In the genomic region with DNA sequence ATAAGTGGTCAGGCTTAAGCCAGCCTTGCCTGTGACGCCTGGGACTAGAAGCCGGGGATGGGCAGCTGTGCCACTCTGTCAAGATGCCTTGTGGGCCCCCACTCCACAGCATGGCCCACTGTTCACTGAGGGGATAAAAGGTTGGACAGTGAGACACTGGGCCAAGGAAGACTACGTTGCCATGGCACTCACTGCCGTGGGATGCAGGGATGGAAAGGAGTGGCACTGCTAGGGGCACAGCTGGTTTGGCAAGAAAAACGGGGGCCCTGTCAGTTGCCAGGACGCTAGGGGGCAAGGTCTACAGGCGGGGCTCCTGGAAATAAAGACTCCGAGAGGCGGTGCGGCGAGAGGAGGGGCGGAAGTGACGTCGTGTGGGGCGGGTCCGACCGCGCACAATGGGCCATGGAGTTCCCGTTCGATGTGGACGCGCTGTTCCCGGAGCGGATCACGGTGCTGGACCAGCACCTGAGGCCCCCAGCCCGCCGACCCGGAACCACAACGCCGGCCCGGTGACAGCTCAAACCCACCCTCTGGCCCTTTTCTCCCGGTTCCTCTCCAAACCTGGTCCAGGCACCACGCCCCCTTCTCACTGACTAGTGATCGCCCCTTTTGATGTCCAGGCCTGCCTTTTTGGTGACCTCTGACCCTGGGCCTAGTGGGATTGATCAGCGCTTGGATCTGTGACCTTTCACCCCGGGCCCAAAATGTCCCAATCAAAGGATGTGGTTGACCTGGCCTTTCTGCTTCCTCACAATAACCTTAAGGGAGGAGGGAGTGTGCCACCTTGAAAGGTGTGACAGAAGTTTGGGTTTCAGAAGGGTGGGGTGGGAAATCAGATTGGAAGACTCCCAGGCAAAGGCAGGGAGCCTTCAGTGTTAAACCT, we compare ENCODE assay signal across 1 cellular context.
A peak's percentile ranks its signal among the peaks of the same experiment; 100 is the strongest.
TF ChIP-seq lines count a peak whose summit lies in the region.

A gene (plus strand): TSS at position 391 of the 883 bp plus-strand sequence.

TF ChIP-seq in K562, 482 proteins besides CTCF, POLR2A, EP300 and RAD21 (continued from another document and continues in another):
- TF ChIP-seq, protein P1, sequence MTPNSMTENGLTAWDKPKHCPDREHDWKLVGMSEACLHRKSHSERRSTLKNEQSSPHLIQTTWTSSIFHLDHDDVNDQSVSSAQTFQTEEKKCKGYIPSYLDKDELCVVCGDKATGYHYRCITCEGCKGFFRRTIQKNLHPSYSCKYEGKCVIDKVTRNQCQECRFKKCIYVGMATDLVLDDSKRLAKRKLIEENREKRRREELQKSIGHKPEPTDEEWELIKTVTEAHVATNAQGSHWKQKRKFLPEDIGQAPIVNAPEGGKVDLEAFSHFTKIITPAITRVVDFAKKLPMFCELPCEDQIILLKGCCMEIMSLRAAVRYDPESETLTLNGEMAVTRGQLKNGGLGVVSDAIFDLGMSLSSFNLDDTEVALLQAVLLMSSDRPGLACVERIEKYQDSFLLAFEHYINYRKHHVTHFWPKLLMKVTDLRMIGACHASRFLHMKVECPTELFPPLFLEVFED (CRISPR knock-in tag; conservative IDR thresholded peaks at IDR 0.05): peak; percentile 6; the same call in 1 of the 2 replicates
- TF ChIP-seq ESRRB (CRISPR knock-in tag; IDR thresholded peaks at IDR 0.05; ENCODE audit: borderline replicate concordance): 0 out of 2 replicates have a peak, but pooled peaks have one; percentile 15
- peak; percentile 85 for TF ChIP-seq POLR2G (IDR thresholded peaks at IDR 0.05; ENCODE audit: low read depth, low read length)
- no peak for TF ChIP-seq ZNF165 (CRISPR knock-in tag; IDR thresholded peaks at IDR 0.05; ENCODE audit: borderline replicate concordance)
- TF ChIP-seq, protein P2, sequence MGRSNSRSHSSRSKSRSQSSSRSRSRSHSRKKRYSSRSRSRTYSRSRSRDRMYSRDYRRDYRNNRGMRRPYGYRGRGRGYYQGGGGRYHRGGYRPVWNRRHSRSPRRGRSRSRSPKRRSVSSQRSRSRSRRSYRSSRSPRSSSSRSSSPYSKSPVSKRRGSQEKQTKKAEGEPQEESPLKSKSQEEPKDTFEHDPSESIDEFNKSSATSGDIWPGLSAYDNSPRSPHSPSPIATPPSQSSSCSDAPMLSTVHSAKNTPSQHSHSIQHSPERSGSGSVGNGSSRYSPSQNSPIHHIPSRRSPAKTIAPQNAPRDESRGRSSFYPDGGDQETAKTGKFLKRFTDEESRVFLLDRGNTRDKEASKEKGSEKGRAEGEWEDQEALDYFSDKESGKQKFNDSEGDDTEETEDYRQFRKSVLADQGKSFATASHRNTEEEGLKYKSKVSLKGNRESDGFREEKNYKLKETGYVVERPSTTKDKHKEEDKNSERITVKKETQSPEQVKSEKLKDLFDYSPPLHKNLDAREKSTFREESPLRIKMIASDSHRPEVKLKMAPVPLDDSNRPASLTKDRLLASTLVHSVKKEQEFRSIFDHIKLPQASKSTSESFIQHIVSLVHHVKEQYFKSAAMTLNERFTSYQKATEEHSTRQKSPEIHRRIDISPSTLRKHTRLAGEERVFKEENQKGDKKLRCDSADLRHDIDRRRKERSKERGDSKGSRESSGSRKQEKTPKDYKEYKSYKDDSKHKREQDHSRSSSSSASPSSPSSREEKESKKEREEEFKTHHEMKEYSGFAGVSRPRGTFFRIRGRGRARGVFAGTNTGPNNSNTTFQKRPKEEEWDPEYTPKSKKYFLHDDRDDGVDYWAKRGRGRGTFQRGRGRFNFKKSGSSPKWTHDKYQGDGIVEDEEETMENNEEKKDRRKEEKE (IDR thresholded peaks at IDR 0.05; ENCODE audit: borderline replicate concordance in 1 of 2, control insufficient read depth in 1 of 2, low read depth in 2 of 2, low read length in 1 of 2): no peak
- TF ChIP-seq NONO (IDR thresholded peaks at IDR 0.05; ENCODE audit: low read depth in 2 of 2, low read length in 1 of 2): 0 out of 4 replicates have a peak, but pooled peaks of 1 of the 2 experiments have one; percentile 22
- no peak for TF ChIP-seq GTF2F1 (IDR thresholded peaks at IDR 0.05; ENCODE audit: low read depth, low read length)
- peak; percentile 82 for TF ChIP-seq GABPB1 (CRISPR knock-in tag; IDR thresholded peaks at IDR 0.05)
- no peak for TF ChIP-seq ZZZ3 (IDR thresholded peaks at IDR 0.05)
- TF ChIP-seq SREBF2 (CRISPR knock-in tag; IDR thresholded peaks at IDR 0.05): no peak
- peak in 1 of 3 experiments; percentile 7 for TF ChIP-seq YY1 (IDR thresholded peaks at IDR 0.05; ENCODE audit: borderline replicate concordance in 1 of 3, control insufficient read depth in 1 of 3, extremely low read depth in 1 of 3, insufficient read depth in 3 of 3, insufficient read length in 1 of 3, insufficient replicate concordance in 2 of 3, low read depth in 1 of 3, low read length in 2 of 3)
- peak; percentile 79 for TF ChIP-seq RBM22 (IDR thresholded peaks at IDR 0.05; ENCODE audit: low read depth, low read length, poor library complexity, severe bottlenecking)
- TF ChIP-seq SLC30A9 (CRISPR knock-in tag; IDR thresholded peaks at IDR 0.05): no peak
- TF ChIP-seq MEF2D (tag; conservative IDR thresholded peaks at IDR 0.05; ENCODE audit: low read depth): no peak
- TF ChIP-seq SUPT5H (IDR thresholded peaks at IDR 0.05): peak; percentile 77
- no peak for TF ChIP-seq ZNF778 (CRISPR knock-in tag; IDR thresholded peaks at IDR 0.05)
- TF ChIP-seq RBM15 (IDR thresholded peaks at IDR 0.05; ENCODE audit: insufficient read depth, low read length): no peak
- TF ChIP-seq, protein P3, sequence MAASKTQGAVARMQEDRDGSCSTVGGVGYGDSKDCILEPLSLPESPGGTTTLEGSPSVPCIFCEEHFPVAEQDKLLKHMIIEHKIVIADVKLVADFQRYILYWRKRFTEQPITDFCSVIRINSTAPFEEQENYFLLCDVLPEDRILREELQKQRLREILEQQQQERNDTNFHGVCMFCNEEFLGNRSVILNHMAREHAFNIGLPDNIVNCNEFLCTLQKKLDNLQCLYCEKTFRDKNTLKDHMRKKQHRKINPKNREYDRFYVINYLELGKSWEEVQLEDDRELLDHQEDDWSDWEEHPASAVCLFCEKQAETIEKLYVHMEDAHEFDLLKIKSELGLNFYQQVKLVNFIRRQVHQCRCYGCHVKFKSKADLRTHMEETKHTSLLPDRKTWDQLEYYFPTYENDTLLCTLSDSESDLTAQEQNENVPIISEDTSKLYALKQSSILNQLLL (CRISPR knock-in tag; IDR thresholded peaks at IDR 0.05; ENCODE audit: borderline replicate concordance): no peak
- TF ChIP-seq, protein P4, sequence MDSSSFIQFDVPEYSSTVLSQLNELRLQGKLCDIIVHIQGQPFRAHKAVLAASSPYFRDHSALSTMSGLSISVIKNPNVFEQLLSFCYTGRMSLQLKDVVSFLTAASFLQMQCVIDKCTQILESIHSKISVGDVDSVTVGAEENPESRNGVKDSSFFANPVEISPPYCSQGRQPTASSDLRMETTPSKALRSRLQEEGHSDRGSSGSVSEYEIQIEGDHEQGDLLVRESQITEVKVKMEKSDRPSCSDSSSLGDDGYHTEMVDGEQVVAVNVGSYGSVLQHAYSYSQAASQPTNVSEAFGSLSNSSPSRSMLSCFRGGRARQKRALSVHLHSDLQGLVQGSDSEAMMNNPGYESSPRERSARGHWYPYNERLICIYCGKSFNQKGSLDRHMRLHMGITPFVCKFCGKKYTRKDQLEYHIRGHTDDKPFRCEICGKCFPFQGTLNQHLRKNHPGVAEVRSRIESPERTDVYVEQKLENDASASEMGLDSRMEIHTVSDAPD (CRISPR knock-in tag; IDR thresholded peaks at IDR 0.05): no peak
- TF ChIP-seq, protein P5, sequence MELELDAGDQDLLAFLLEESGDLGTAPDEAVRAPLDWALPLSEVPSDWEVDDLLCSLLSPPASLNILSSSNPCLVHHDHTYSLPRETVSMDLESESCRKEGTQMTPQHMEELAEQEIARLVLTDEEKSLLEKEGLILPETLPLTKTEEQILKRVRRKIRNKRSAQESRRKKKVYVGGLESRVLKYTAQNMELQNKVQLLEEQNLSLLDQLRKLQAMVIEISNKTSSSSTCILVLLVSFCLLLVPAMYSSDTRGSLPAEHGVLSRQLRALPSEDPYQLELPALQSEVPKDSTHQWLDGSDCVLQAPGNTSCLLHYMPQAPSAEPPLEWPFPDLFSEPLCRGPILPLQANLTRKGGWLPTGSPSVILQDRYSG (tag; conservative IDR thresholded peaks at IDR 0.05; ENCODE audit: low read depth): no peak
- TF ChIP-seq SP1 (CRISPR knock-in tag; IDR thresholded peaks at IDR 0.05): peak; percentile 34; the same call in 1 of the 2 replicates
- TF ChIP-seq ZNF124 (CRISPR knock-in tag; IDR thresholded peaks at IDR 0.05): no peak
- no peak for TF ChIP-seq HMG20B (CRISPR knock-in tag; IDR thresholded peaks at IDR 0.05)
- no peak for TF ChIP-seq POLR3A (IDR thresholded peaks at IDR 0.05; ENCODE audit: borderline replicate concordance, extremely low read depth, insufficient read depth, insufficient read length)
- no peak for TF ChIP-seq ZC3H4 (CRISPR knock-in tag; IDR thresholded peaks at IDR 0.05; ENCODE audit: borderline replicate concordance)
- no peak for TF ChIP-seq RNF2 (IDR thresholded peaks at IDR 0.05)
- TF ChIP-seq, protein P6, sequence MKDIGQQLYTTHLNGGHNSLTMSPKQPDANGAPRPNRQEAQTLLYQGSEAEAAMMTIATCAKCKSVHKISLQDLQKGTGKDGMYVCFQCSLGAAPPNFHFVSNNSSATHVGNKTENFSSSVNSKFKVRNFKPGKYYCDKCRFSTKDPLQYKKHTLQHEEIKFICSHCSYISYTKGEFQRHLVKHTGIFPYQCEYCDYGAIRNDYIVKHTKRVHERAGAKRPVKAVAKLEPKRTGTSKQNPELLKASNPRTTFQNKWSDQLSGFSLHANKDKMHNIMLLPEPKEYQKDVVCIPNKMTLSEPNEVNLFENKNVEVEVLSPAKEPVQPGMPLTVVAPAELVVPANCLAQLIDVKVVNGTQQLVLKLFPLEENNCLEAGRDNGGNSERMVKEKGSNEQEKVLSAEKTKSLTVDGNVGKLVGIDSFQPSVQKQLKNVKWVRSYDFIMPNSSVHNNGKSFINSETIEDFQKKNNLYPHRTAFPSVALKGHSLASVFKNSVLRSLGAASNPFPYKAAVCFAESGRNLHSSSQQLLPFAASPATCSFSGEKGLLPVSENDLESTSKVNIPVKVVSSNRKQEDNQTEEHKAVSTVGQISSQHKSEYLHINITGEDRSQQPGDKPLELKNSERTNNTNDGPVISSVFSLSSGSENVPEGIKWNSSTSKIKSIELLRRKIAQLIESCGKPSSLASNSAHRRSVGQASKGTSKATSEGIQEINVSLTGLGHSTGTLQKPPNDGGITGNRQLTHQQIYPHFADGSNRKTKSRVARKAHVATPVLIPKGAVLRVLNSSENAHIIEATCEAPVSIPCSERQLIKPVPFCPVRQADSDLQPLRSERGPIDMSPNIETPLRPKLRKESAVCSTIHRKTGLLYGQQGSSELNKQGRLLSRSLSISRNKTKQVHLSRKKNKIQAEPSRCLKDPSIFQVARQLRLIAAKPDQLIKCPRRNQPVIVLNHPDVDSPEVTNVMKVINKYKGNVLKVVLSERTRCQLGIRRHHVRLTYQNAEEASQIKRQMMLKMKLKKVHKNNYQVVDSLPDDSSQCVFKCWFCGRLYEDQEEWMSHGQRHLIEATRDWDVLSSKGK (CRISPR knock-in tag; IDR thresholded peaks at IDR 0.05): no peak
- TF ChIP-seq, protein P7, sequence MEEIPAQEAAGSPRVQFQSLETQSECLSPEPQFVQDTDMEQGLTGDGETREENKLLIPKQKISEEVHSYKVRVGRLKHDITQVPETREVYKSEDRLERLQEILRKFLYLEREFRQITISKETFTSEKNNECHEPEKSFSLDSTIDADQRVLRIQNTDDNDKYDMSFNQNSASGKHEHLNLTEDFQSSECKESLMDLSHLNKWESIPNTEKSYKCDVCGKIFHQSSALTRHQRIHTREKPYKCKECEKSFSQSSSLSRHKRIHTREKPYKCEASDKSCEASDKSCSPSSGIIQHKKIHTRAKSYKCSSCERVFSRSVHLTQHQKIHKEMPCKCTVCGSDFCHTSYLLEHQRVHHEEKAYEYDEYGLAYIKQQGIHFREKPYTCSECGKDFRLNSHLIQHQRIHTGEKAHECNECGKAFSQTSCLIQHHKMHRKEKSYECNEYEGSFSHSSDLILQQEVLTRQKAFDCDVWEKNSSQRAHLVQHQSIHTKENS (CRISPR knock-in tag; IDR thresholded peaks at IDR 0.05): no peak
- TF ChIP-seq, protein P8, sequence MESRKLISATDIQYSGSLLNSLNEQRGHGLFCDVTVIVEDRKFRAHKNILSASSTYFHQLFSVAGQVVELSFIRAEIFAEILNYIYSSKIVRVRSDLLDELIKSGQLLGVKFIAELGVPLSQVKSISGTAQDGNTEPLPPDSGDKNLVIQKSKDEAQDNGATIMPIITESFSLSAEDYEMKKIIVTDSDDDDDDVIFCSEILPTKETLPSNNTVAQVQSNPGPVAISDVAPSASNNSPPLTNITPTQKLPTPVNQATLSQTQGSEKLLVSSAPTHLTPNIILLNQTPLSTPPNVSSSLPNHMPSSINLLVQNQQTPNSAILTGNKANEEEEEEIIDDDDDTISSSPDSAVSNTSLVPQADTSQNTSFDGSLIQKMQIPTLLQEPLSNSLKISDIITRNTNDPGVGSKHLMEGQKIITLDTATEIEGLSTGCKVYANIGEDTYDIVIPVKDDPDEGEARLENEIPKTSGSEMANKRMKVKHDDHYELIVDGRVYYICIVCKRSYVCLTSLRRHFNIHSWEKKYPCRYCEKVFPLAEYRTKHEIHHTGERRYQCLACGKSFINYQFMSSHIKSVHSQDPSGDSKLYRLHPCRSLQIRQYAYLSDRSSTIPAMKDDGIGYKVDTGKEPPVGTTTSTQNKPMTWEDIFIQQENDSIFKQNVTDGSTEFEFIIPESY (CRISPR knock-in tag; IDR thresholded peaks at IDR 0.05): peak; percentile 64; the same call in 1 of the 2 replicates
- TF ChIP-seq PHTF2 (CRISPR knock-in tag; IDR thresholded peaks at IDR 0.05): no peak; the same call in 1 of the 2 replicates
- no peak for TF ChIP-seq POLR3G (IDR thresholded peaks at IDR 0.05; ENCODE audit: extremely low read depth, insufficient read length, insufficient replicate concordance)
- no peak for TF ChIP-seq EZH2 (IDR thresholded peaks at IDR 0.05; ENCODE audit: borderline replicate concordance, low read depth, low read length)
- TF ChIP-seq ZNF354B (CRISPR knock-in tag; IDR thresholded peaks at IDR 0.05): no peak
- no peak for TF ChIP-seq E2F3 (CRISPR knock-in tag; IDR thresholded peaks at IDR 0.05)
- peak; percentile 59; the same call in 1 of the 2 replicates for TF ChIP-seq PHF8 (IDR thresholded peaks at IDR 0.05; ENCODE audit: borderline replicate concordance, low read length)
- TF ChIP-seq ZFX (CRISPR knock-in tag; IDR thresholded peaks at IDR 0.05): peak; percentile 51
- TF ChIP-seq EWSR1 (IDR thresholded peaks at IDR 0.05; ENCODE audit: borderline replicate concordance, low read depth, partially characterized antibody): no peak
- TF ChIP-seq ZNF717 (CRISPR knock-in tag; IDR thresholded peaks at IDR 0.05): 0 out of 2 replicates have a peak, but pooled peaks have one; percentile 47
- TF ChIP-seq SMARCC2 (IDR thresholded peaks at IDR 0.05; ENCODE audit: low read depth): no peak
- 0 out of 2 replicates have a peak, but pooled peaks have one; percentile 25 for TF ChIP-seq MBD2 (IDR thresholded peaks at IDR 0.05; ENCODE audit: borderline replicate concordance, low read depth)
- no peak for TF ChIP-seq SMARCA5 (IDR thresholded peaks at IDR 0.05)
- TF ChIP-seq, protein P9, sequence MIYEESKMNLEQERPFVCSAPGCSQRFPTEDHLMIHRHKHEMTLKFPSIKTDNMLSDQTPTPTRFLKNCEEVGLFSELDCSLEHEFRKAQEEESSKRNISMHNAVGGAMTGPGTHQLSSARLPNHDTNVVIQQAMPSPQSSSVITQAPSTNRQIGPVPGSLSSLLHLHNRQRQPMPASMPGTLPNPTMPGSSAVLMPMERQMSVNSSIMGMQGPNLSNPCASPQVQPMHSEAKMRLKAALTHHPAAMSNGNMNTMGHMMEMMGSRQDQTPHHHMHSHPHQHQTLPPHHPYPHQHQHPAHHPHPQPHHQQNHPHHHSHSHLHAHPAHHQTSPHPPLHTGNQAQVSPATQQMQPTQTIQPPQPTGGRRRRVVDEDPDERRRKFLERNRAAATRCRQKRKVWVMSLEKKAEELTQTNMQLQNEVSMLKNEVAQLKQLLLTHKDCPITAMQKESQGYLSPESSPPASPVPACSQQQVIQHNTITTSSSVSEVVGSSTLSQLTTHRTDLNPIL (CRISPR knock-in tag; IDR thresholded peaks at IDR 0.05): peak; percentile 49; the same call in 1 of the 2 replicates
